Comparison of ENCODE assay signal across 9 cellular contexts in genomic region chr9:90802534-90802933, GRCh38. TPM values are rescaled to one million over a fixed set of nuclear protein-coding genes. Genes with fewer than 3 reads are reported as not detected.
DNase-seq lines count a peak whose midpoint lies in the region; ATAC-seq and TF ChIP-seq lines count a peak whose summit lies in the region.
"Had no signal": no experiment of that assay in that cellular context is flagged by ENCODE, and none has a peak within 500 bp of the region (broad histone marks: within the 10 kb centered on the region; RNA-seq: fewer than 3 reads in every experiment).

No MANE protein-coding gene starts in this region.

- H3K36me3 ChIP-seq in H7 (replicated peaks; ENCODE audit: control insufficient read depth, insufficient read depth, low read length) (no peaks in the 10 kb centered on the region), OCI-LY7 (ENCODE audit: insufficient read depth, low read length) (peaks cover 13% of the 10 kb centered on the region; the same call in 1 of the 2 replicates), esophagus squamous epithelium (no peaks in the 10 kb centered on the region), skeletal muscle tissue (ENCODE audit: control insufficient read depth in 3 of 3, insufficient read depth in 3 of 3, low read length in 3 of 3) (no peaks in the 10 kb centered on the region)

- peaks cover 63% of the 10 kb centered on the region for H3K79me2 ChIP-seq in OCI-LY7 (ENCODE audit: insufficient read depth, low read depth, low read length)

- H3K9me3 Mint-ChIP-seq in HFFc6, result peaks cover 4% of the 10 kb centered on the region; the same call in 1 of the 2 replicates

- H3K4me3 ChIP-seq in H7 (ENCODE audit: insufficient read depth, low read depth, low read length) (peak overlapping the region; percentile 57; the same call in 1 of the 2 replicates), OCI-LY7 (ENCODE audit: low read depth, low read length, poor library complexity, severe bottlenecking) (peak overlapping the region; percentile 91), esophagus squamous epithelium (peak overlapping the region; percentile 58 to 70 (median 64)), skeletal muscle tissue (ENCODE audit: low read length in 3 of 3) (peak overlapping the region in 1 of 3 donors; percentile 43)

- peak overlapping the region; percentile 72; the same call in 1 of the 2 replicates for H2AFZ ChIP-seq in OCI-LY7 (ENCODE audit: low read length)

- no peak for ATAC-seq in GM21825 (IDR thresholded peaks at IDR 0.05; ENCODE audit: unreplicated experiment)
- ATAC-seq in GM21786 (IDR thresholded peaks at IDR 0.05; ENCODE audit: unreplicated experiment), result no peak

- peaks cover 32% of the 10 kb centered on the region for H3K27me3 ChIP-seq in H7 (ENCODE audit: control insufficient read depth, insufficient read depth, low read length)
- H3K27me3 ChIP-seq in esophagus squamous epithelium, result peaks cover 0 to 25% (median 0%) of the 10 kb centered on the region in 4 donors
- H3K27me3 ChIP-seq in skeletal muscle tissue (ENCODE audit: control insufficient read depth in 3 of 3, insufficient read depth in 3 of 3, low read length in 3 of 3), result peaks cover 28 to 32% (median 29%) of the 10 kb centered on the region in 3 donors

- H3K4me3 Mint-ChIP-seq in HFFc6, result no peak overlapping the region

- no peaks in the 10 kb centered on the region for H3K4me1 Mint-ChIP-seq in HFFc6 (ENCODE audit: low read depth)

- 26 to 28% methylated on average over 3 of the region's 3 CpGs for WGBS in esophagus squamous epithelium, 2 donors

- H3K27ac ChIP-seq in OCI-LY7 (ENCODE audit: low read depth, low read length, poor library complexity, severe bottlenecking) (peak overlapping the region; percentile 95), esophagus squamous epithelium (peak overlapping the region; percentile 85 to 88 (median 88)), skeletal muscle tissue (ENCODE audit: low read depth, low read length) (peak overlapping the region; percentile 78)

- CTCF ChIA-PET in OCI-LY7 (lab: Charles Lee; ENCODE audit: unreplicated experiment), result interaction anchor here (1.1 kb wide), 1 partner anchor 9 kb away, joined by 3 read pairs; no protein-coding TSS in a partner anchor

- no peak overlapping the region for H3K9ac ChIP-seq in skeletal muscle tissue (ENCODE audit: low read depth in 1 of 3, low read length in 3 of 3)

- POLR2A ChIA-PET in OCI-LY7 (lab: Charles Lee), result interaction anchor here (0.6 to 2.5 kb wide), 8 partner anchors 8 to 1057 kb away, joined by 3 to 13 read pairs (median 4); no protein-coding TSS in a partner anchor

- H3K27ac Mint-ChIP-seq in HFFc6, result no peak overlapping the region

- no peak for DNase-seq in H7
- DNase-seq in OCI-LY7 (ENCODE audit: low spot score), result peak; percentile 42
- DNase-seq in esophagus squamous epithelium (lab: John Stamatoyannopoulos, UW), result no peak
- no peak for DNase-seq in stimulated activated CD4-positive, alpha-beta T cell treated with anti-CD3 and anti-CD28 coated beads, Interleukin-12 subunit alpha, Interleukin-12 subunit beta, amount 100 ng/mL, for 4 hours
- DNase-seq in HFFc6, result no peak
- DNase-seq: HCEC 1CT had no signal

- no TSS peak for BruUV-seq in OCI-LY7 (replicated peaks; lab: Mats Ljungman, UMichigan)

- H3K9me3 ChIP-seq in OCI-LY7 (ENCODE audit: low read length), result no peaks in the 10 kb centered on the region
- no peaks in the 10 kb centered on the region for H3K9me3 ChIP-seq in esophagus squamous epithelium
- H3K9me3 ChIP-seq in skeletal muscle tissue (ENCODE audit: control insufficient read depth in 3 of 3, low read length in 3 of 3), result no peaks in the 10 kb centered on the region

- H3K4me2 ChIP-seq in OCI-LY7 (ENCODE audit: low read length), result peak overlapping the region; percentile 91

- H3K4me1 ChIP-seq in OCI-LY7 (ENCODE audit: insufficient read depth, low read length, poor library complexity, severe bottlenecking), result peaks cover 54% of the 10 kb centered on the region
- H3K4me1 ChIP-seq in esophagus squamous epithelium, result peaks cover 11 to 49% (median 16%) of the 10 kb centered on the region in 3 donors
- peaks cover 5 to 10% (median 8%) of the 10 kb centered on the region in 3 donors for H3K4me1 ChIP-seq in skeletal muscle tissue (ENCODE audit: control insufficient read depth in 3 of 3, insufficient read depth in 3 of 3, low read length in 3 of 3)

- H3K27me3 Mint-ChIP-seq in HFFc6 (ENCODE audit: insufficient read depth), result peaks cover 3% of the 10 kb centered on the region

- no peaks in the 10 kb centered on the region for H4K20me1 ChIP-seq in OCI-LY7 (ENCODE audit: insufficient read depth, low read length)

- no peaks in the 10 kb centered on the region for H3K9me2 ChIP-seq in OCI-LY7 (ENCODE audit: insufficient read depth, low read length)

- TF ChIP-seq POLR2A in esophagus squamous epithelium (IDR thresholded peaks at IDR 0.05), result no peak

- no peak for TF ChIP-seq CTCF in OCI-LY7 (conservative IDR thresholded peaks at IDR 0.05; ENCODE audit: low read length)
- TF ChIP-seq CTCF in esophagus squamous epithelium (IDR thresholded peaks at IDR 0.05), result no peak
- no peak for TF ChIP-seq CTCF in HFFc6 (IDR thresholded peaks at IDR 0.05)

- H3K36me3 Mint-ChIP-seq in HFFc6 (ENCODE audit: low read depth), result no peaks in the 10 kb centered on the region

- intact Hi-C loops in OCI-LY7 (cut with micrococcal nuclease; ENCODE audit: unreplicated experiment), result loop anchor here (10.0 kb wide), 2 partner anchors 1058 to 1488 kb away; partner anchors contain the start of genes CKS2 and SECISBP2
- intact Hi-C loops in esophagus squamous epithelium (cut with DNase I), result no loop called here

RNA-seq across cellular contexts. Expression of gene SYK, which starts 0.9 kb away (rescaled TPM):
- 0.38 and 2.7 TPM in 2 replicates for total RNA-seq in H7 (2014; rRNA removed; shearing (Covaris generic))
- total RNA-seq in OCI-LY7 (2014; rRNA removed; shearing (Covaris generic)), result 106 and 112 TPM in 2 replicates
- total RNA-seq in OCI-LY7 (2022) (175 and 201 TPM in 2 replicates), esophagus squamous epithelium (10 to 100 TPM; 43.7 to 54.9 (median 47.9) TPM), skeletal muscle tissue (4.7 TPM)
- total RNA-seq in HFFc6 (2021; fragmentation: NEBNext Ultra II Directional; extraction: Animal tissue kit (Norgen Biotek cat#: 25700)), result not detected
